In the genomic region with DNA sequence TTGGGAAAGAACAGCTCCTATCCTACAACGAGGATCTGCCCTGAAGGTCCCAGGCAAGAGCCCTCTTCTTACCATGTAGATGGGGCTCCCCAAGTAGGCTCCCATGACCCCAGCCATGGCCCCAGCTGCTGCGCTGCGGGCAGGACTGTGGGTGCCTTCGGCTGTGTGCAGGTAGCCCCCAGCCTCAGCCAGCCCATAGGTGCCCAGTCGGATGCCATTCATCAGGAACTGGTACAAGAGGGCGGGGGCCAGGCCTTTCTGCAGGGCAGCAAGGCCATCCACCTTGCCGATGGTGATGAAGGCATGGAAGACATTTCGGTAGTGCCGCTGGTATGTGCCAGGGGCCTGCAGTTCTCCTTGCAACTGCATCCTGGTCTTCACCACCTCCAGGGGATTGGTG, we compare ENCODE assay signal across 12 cellular contexts. TPM values are rescaled to one million over a fixed set of nuclear protein-coding genes. Genes with fewer than 3 reads are reported as not detected.
DNase-seq lines count a peak whose midpoint lies in the region; ATAC-seq, FAIRE-seq and TF ChIP-seq lines count a peak whose summit lies in the region.
"Had no signal": no experiment of that assay in that cellular context is flagged by ENCODE, and none has a peak within 500 bp of the region (broad histone marks: within the 10 kb centered on the region; RNA-seq: fewer than 3 reads in every experiment).

No MANE protein-coding gene starts in this region.

- peak overlapping the region; percentile 93 for H3K4me3 Mint-ChIP-seq in activated naive CD8-positive, alpha-beta T cell
- peak overlapping the region; percentile 87 for H3K4me3 Mint-ChIP-seq in mesothelial cell of epicardium

- FAIRE-seq in frontal cortex (lab: Jason Lieb, UNC) = no peak
- FAIRE-seq: pancreas had no signal

- intact Hi-C loops in left ventricle myocardium inferior (cut with micrococcal nuclease) = no loop called here
- intact Hi-C loops in left ventricle myocardium superior (cut with micrococcal nuclease) = no loop called here
- intact Hi-C loops in upper lobe of right lung (cut with DNase I) = no loop called here

- DNase-seq in left ventricle myocardium inferior = no peak
- no peak for DNase-seq in left ventricle myocardium superior
- DNase-seq in mesothelial cell of epicardium (ENCODE audit: low spot score in 2 of 2, unreplicated experiment in 2 of 2) = no peak
- no peak for DNase-seq in upper lobe of right lung
- DNase-seq in NCI-H1092 treated with DMSO at 0.1 percent for 48 hours (lab: John Stamatoyannopoulos, UW) = no peak
- no peak for DNase-seq in frontal cortex (ENCODE audit: low spot score in 2 of 2)
- DNase-seq: NCI-H2081 treated with DMSO at 0.1 percent for 48 hours; stimulated activated CD8-positive, alpha-beta memory T cell treated with anti-CD3 and anti-CD28 coated beads, Interleukin-4, amount 100 ng/mL, for 48 hours had no signal

- H3K9me3 Mint-ChIP-seq in activated naive CD8-positive, alpha-beta T cell (ENCODE audit: low read depth) = no peaks in the 10 kb centered on the region
- no peaks in the 10 kb centered on the region for H3K9me3 Mint-ChIP-seq in mesothelial cell of epicardium

- H3K27ac Mint-ChIP-seq in activated naive CD8-positive, alpha-beta T cell = peak overlapping the region; percentile 64
- peak overlapping the region; percentile 94 for H3K27ac Mint-ChIP-seq in mesothelial cell of epicardium

- H3K27me3 Mint-ChIP-seq in activated naive CD8-positive, alpha-beta T cell = no peaks in the 10 kb centered on the region
- H3K27me3 Mint-ChIP-seq in mesothelial cell of epicardium (ENCODE audit: low read depth) = no peaks in the 10 kb centered on the region

- H3K27me3 ChIP-seq in left ventricle myocardium inferior (ENCODE audit: low read depth) = no peaks in the 10 kb centered on the region
- H3K27me3 ChIP-seq in upper lobe of right lung = no peaks in the 10 kb centered on the region
- H3K27me3 ChIP-seq: pancreas had no signal

- H3K9me3 ChIP-seq in left ventricle myocardium inferior (replicated peaks) = no peaks in the 10 kb centered on the region
- no peaks in the 10 kb centered on the region for H3K9me3 ChIP-seq in upper lobe of right lung
- H3K9me3 ChIP-seq: pancreas had no signal

- H3K27ac ChIP-seq in left ventricle myocardium inferior (replicated peaks) (peak overlapping the region; percentile 94), upper lobe of right lung (no peak overlapping the region)

- H3K36me3 ChIP-seq in left ventricle myocardium inferior (peaks cover 3% of the 10 kb centered on the region), upper lobe of right lung (no peaks in the 10 kb centered on the region)
- H3K36me3 ChIP-seq: pancreas had no signal

- H3K4me1 Mint-ChIP-seq in activated naive CD8-positive, alpha-beta T cell (ENCODE audit: low read depth) = peaks cover 33% of the 10 kb centered on the region
- H3K4me1 Mint-ChIP-seq in mesothelial cell of epicardium = peaks cover 13% of the 10 kb centered on the region

- no peak for TF ChIP-seq CTCF in left ventricle myocardium inferior (IDR thresholded peaks at IDR 0.05; ENCODE audit: borderline replicate concordance)
- no peak for TF ChIP-seq CTCF in mesothelial cell of epicardium (IDR thresholded peaks at IDR 0.05; ENCODE audit: unreplicated experiment)
- TF ChIP-seq CTCF in upper lobe of right lung (IDR thresholded peaks at IDR 0.05) = no peak

- peaks cover 16% of the 10 kb centered on the region for H3K4me1 ChIP-seq in left ventricle myocardium inferior
- H3K4me1 ChIP-seq in upper lobe of right lung = peaks cover 13% of the 10 kb centered on the region

- H3K4me3 ChIP-seq in left ventricle myocardium inferior (peak overlapping the region; percentile 74), upper lobe of right lung (peak overlapping the region; percentile 73)

- no peak for ATAC-seq in left ventricle myocardium superior
- no peak for ATAC-seq in upper lobe of right lung
- ATAC-seq in HG02763 (IDR thresholded peaks at IDR 0.05; ENCODE audit: unreplicated experiment) = no peak

- peaks cover 6% of the 10 kb centered on the region for H3K36me3 Mint-ChIP-seq in activated naive CD8-positive, alpha-beta T cell
- H3K36me3 Mint-ChIP-seq in mesothelial cell of epicardium = no peaks in the 10 kb centered on the region

RNA-seq across cellular contexts. Expression of a gene that starts 0.8 kb away (rescaled TPM):
- 1.3 TPM for total RNA-seq in left ventricle myocardium inferior
- 2.2 TPM for total RNA-seq in left ventricle myocardium superior
- 8.8 to 9.2 TPM (median 9.1 TPM) in 3 replicates for total RNA-seq in mesothelial cell of epicardium
- total RNA-seq in upper lobe of right lung = 7.4 TPM
- 1.2 TPM for total RNA-seq in frontal cortex

RNA-seq across cellular contexts. Expression of a gene that starts 5.9 kb away (rescaled TPM):
- total RNA-seq in left ventricle myocardium inferior (25.6 TPM), left ventricle myocardium superior (24.9 TPM), mesothelial cell of epicardium (25.1 to 26.4 TPM (median 25.7 TPM) in 3 replicates), upper lobe of right lung (31.0 TPM), frontal cortex (6.1 TPM)

RNA-seq across cellular contexts. Expression of a gene that starts 15.7 kb away (rescaled TPM):
- total RNA-seq in left ventricle myocardium inferior = 19.4 TPM
- 17.8 TPM for total RNA-seq in left ventricle myocardium superior
- total RNA-seq in mesothelial cell of epicardium = 0.20 TPM in 1 of 3 replicates, not detected in the others
- 29.9 TPM for total RNA-seq in upper lobe of right lung
- 0.41 TPM for total RNA-seq in frontal cortex

RNA-seq across cellular contexts. Expression of a gene that starts 45.3 kb away (rescaled TPM):
- total RNA-seq in left ventricle myocardium inferior (9.8 TPM), left ventricle myocardium superior (12.1 TPM), mesothelial cell of epicardium (104 to 111 TPM (median 105 TPM) in 3 replicates), upper lobe of right lung (28.3 TPM), frontal cortex (22.8 TPM)

RNA-seq across cellular contexts. Expression of a gene that starts 45.3 kb away (rescaled TPM):
- total RNA-seq in left ventricle myocardium inferior = not detected
- not detected for total RNA-seq in left ventricle myocardium superior
- total RNA-seq in mesothelial cell of epicardium = not detected in 3 replicates
- total RNA-seq in upper lobe of right lung = not detected
- not detected for total RNA-seq in frontal cortex
- total RNA-seq: glomerular endothelial cell, pancreas had no signal

Comparison
In these comparisons a context has a peak if more than half of its experiments do, and no peak if none do; other contexts are left out.
1. RNA of a gene that starts 15.7 kb away (total RNA-seq): 29.9 TPM in upper lobe of right lung (single experiment), 19.4 TPM in left ventricle myocardium inferior (single experiment) and 17.8 TPM in left ventricle myocardium superior (single experiment); 0.41 TPM in frontal cortex (single experiment) and 0.20 TPM in mesothelial cell of epicardium; every median in the first group is over 10 times any median in the second.